19 cellular contexts compared by ENCODE assay signal in genomic region chrX:31314921-31315320, GRCh38.
DNase-seq lines count a peak whose midpoint lies in the region; ATAC-seq and TF ChIP-seq lines count a peak whose summit lies in the region.
"Had no signal": no experiment of that assay in that cellular context is flagged by ENCODE, and none has a peak within 500 bp of the region (broad histone marks: within the 10 kb centered on the region; RNA-seq: fewer than 3 reads in every experiment).

No MANE protein-coding gene starts in this region.

- H3K27me3 ChIP-seq in right atrium auricular region, result no peaks in the 10 kb centered on the region
- no peaks in the 10 kb centered on the region for H3K27me3 ChIP-seq in endodermal cell (ENCODE audit: control insufficient read depth, insufficient read depth, low read length, poor library complexity, severe bottlenecking)
- H3K27me3 ChIP-seq in thoracic aorta (replicated peaks; ENCODE audit: insufficient read depth), result no peaks in the 10 kb centered on the region
- no peaks in the 10 kb centered on the region for H3K27me3 ChIP-seq in mammary epithelial cell (ENCODE audit: insufficient read depth, low read length)

- ATAC-seq in Right ventricle myocardium inferior, result peak; percentile 75
- no peak for ATAC-seq in thoracic aorta (ENCODE audit: insufficient number of reproducible peaks, low FRiP score, low read depth)
- no peak for ATAC-seq in stimulated activated memory B cell treated with anti-CD40 and anti-IgM and Interleukin-4, amounts not matched to agents 10 μg/mL and 1 μg/mL and 100 μg/mL, for 72 hours
- ATAC-seq: activated naive CD4-positive, alpha-beta T cell treated with anti-CD3 and anti-CD28 coated beads, Interleukin-2, amount 50 U/mL, for 72 hours; effector memory CD8-positive, alpha-beta T cell had no signal

- CTCF ChIA-PET in mammary epithelial cell (lab: Charles Lee; ENCODE audit: low non-redundant PET), result no interaction called here

- H3K4me3 Mint-ChIP-seq in endodermal cell, result no peak overlapping the region
- H3K4me3 Mint-ChIP-seq in activated CD4-positive, alpha-beta T cell treated with anti-CD3 and anti-CD28 coated beads, Interleukin-2, amount 10 ng/mL, durations not matched to agents 24 days and 14 days, result no peak overlapping the region
- H3K4me3 Mint-ChIP-seq in stimulated activated memory B cell treated with anti-CD40 and anti-IgM and Interleukin-4, amounts not matched to agents 10 μg/mL and 1 μg/mL and 100 μg/mL, for 72 hours, result no peak overlapping the region
- H3K4me3 Mint-ChIP-seq: CD8-positive, alpha-beta memory T cell; effector memory CD8-positive, alpha-beta T cell; naive B cell had no signal

- H3K27ac ChIP-seq in right atrium auricular region (peak overlapping the region in 1 of 2 donors; percentile 19), endodermal cell (ENCODE audit: low read depth, low read length) (peak overlapping the region; percentile 44), mesodermal cell (ENCODE audit: low read depth, low read length, severe bottlenecking) (peak overlapping the region; percentile 67), thoracic aorta (peak overlapping the region; percentile 28 to 38), mammary epithelial cell (ENCODE audit: insufficient read depth, low read depth, low read length) (no peak overlapping the region)
- H3K27ac ChIP-seq: SK-N-MC had no signal

- H3K9ac ChIP-seq in endodermal cell (ENCODE audit: extremely low read depth, low read length, poor library complexity, severe bottlenecking) (no peak overlapping the region), mammary epithelial cell (ENCODE audit: insufficient read depth, low read length) (no peak overlapping the region)

- H3K4me1 Mint-ChIP-seq in endodermal cell, result peaks cover 12% of the 10 kb centered on the region
- H3K4me1 Mint-ChIP-seq in activated CD4-positive, alpha-beta T cell treated with anti-CD3 and anti-CD28 coated beads, Interleukin-2, amount 10 ng/mL, durations not matched to agents 24 days and 14 days, result no peaks in the 10 kb centered on the region
- no peaks in the 10 kb centered on the region for H3K4me1 Mint-ChIP-seq in stimulated activated memory B cell treated with anti-CD40 and anti-IgM and Interleukin-4, amounts not matched to agents 10 μg/mL and 1 μg/mL and 100 μg/mL, for 72 hours
- H3K4me1 Mint-ChIP-seq: CD8-positive, alpha-beta memory T cell; naive B cell had no signal

- DNase-seq in Right ventricle myocardium inferior (ENCODE audit: missing footprints) (no peak), right atrium auricular region (ENCODE audit: low spot score) (no peak), endodermal cell (no peak), thoracic aorta (ENCODE audit: low spot score) (no peak), mammary epithelial cell (no peak)
- DNase-seq in activated CD4-positive, alpha-beta T cell treated with anti-CD3 and anti-CD28 coated beads, Interleukin-2, amount 10 ng/mL, durations not matched to agents 24 days and 14 days, result no peak
- DNase-seq: 8988T; caudate nucleus; CD8-positive, alpha-beta memory T cell; effector memory CD8-positive, alpha-beta T cell; islet precursor cell; naive B cell; NCI-H146; NCI-H345; stimulated activated CD4-positive, alpha-beta T cell treated with anti-CD3 and anti-CD28 coated beads, Interleukin-2, amount 100 ng/mL, for 24 hours had no signal

- H3K36me3 ChIP-seq in right atrium auricular region, result no peaks in the 10 kb centered on the region
- no peaks in the 10 kb centered on the region for H3K36me3 ChIP-seq in endodermal cell (ENCODE audit: control insufficient read depth, insufficient read depth, low read length)
- no peaks in the 10 kb centered on the region for H3K36me3 ChIP-seq in mesodermal cell (ENCODE audit: control insufficient read depth, insufficient read depth, low read length)
- no peaks in the 10 kb centered on the region for H3K36me3 ChIP-seq in thoracic aorta
- no peaks in the 10 kb centered on the region for H3K36me3 ChIP-seq in mammary epithelial cell (ENCODE audit: insufficient read depth, low read length)

- no peaks in the 10 kb centered on the region for H3K36me3 Mint-ChIP-seq in endodermal cell (ENCODE audit: low read depth)
- no peaks in the 10 kb centered on the region for H3K36me3 Mint-ChIP-seq in activated CD4-positive, alpha-beta T cell treated with anti-CD3 and anti-CD28 coated beads, Interleukin-2, amount 10 ng/mL, durations not matched to agents 24 days and 14 days (ENCODE audit: low read depth)
- H3K36me3 Mint-ChIP-seq in stimulated activated memory B cell treated with anti-CD40 and anti-IgM and Interleukin-4, amounts not matched to agents 10 μg/mL and 1 μg/mL and 100 μg/mL, for 72 hours, result no peaks in the 10 kb centered on the region
- H3K36me3 Mint-ChIP-seq: activated naive CD4-positive, alpha-beta T cell treated with anti-CD3 and anti-CD28 coated beads, Interleukin-2, amount 50 U/mL, for 72 hours; CD8-positive, alpha-beta memory T cell; naive B cell had no signal

- intact Hi-C loops in Right ventricle myocardium inferior (cut with DNase I) (no loop called here), mammary epithelial cell (cut with micrococcal nuclease) (no loop called here)
- intact Hi-C loops in activated CD4-positive, alpha-beta T cell treated with anti-CD3 and anti-CD28 coated beads, Interleukin-2, amount 10 ng/mL, durations not matched to agents 24 days and 14 days (cut with micrococcal nuclease), result no loop called here

- H2AFZ ChIP-seq in mammary epithelial cell (ENCODE audit: low read depth, low read length), result no peak overlapping the region

- H3K4me2 ChIP-seq in mammary epithelial cell (ENCODE audit: insufficient read depth, low read depth, low read length), result no peak overlapping the region

- H3K27me3 Mint-ChIP-seq in endodermal cell (ENCODE audit: insufficient read depth), result no peaks in the 10 kb centered on the region
- peaks cover 1% of the 10 kb centered on the region for H3K27me3 Mint-ChIP-seq in activated CD4-positive, alpha-beta T cell treated with anti-CD3 and anti-CD28 coated beads, Interleukin-2, amount 10 ng/mL, durations not matched to agents 24 days and 14 days
- peaks cover 8% of the 10 kb centered on the region for H3K27me3 Mint-ChIP-seq in stimulated activated memory B cell treated with anti-CD40 and anti-IgM and Interleukin-4, amounts not matched to agents 10 μg/mL and 1 μg/mL and 100 μg/mL, for 72 hours
- H3K27me3 Mint-ChIP-seq: effector memory CD8-positive, alpha-beta T cell had no signal

- peaks cover 50% of the 10 kb centered on the region for H3K9me3 Mint-ChIP-seq in endodermal cell
- no peaks in the 10 kb centered on the region for H3K9me3 Mint-ChIP-seq in activated CD4-positive, alpha-beta T cell treated with anti-CD3 and anti-CD28 coated beads, Interleukin-2, amount 10 ng/mL, durations not matched to agents 24 days and 14 days
- H3K9me3 Mint-ChIP-seq in stimulated activated memory B cell treated with anti-CD40 and anti-IgM and Interleukin-4, amounts not matched to agents 10 μg/mL and 1 μg/mL and 100 μg/mL, for 72 hours, result no peaks in the 10 kb centered on the region

- H3K79me2 ChIP-seq in mammary epithelial cell (ENCODE audit: insufficient read depth, low read length), result no peaks in the 10 kb centered on the region

- dilution Hi-C loops in mammary epithelial cell (cut with HindIII; ENCODE audit: low sequenced_read_pairs), result no loop called here

- H4K20me1 ChIP-seq in mammary epithelial cell (ENCODE audit: insufficient read depth, low read length), result no peaks in the 10 kb centered on the region

- in situ Hi-C loops in mammary epithelial cell (cut with MboI; ENCODE audit: low sequenced_read_pairs in 2 of 2), result no loop called here

- H3K9me3 ChIP-seq in right atrium auricular region, result no peaks in the 10 kb centered on the region
- no peaks in the 10 kb centered on the region for H3K9me3 ChIP-seq in endodermal cell (ENCODE audit: control insufficient read depth, low read length)
- no peaks in the 10 kb centered on the region for H3K9me3 ChIP-seq in mesodermal cell (ENCODE audit: control insufficient read depth, low read length)
- no peaks in the 10 kb centered on the region for H3K9me3 ChIP-seq in thoracic aorta
- H3K9me3 ChIP-seq in mammary epithelial cell (replicated peaks; ENCODE audit: insufficient read depth, low read length), result peaks cover 2% of the 10 kb centered on the region

- no peaks in the 10 kb centered on the region for H3K4me1 ChIP-seq in right atrium auricular region
- no peaks in the 10 kb centered on the region for H3K4me1 ChIP-seq in endodermal cell (ENCODE audit: control insufficient read depth, insufficient read depth, low read length)
- H3K4me1 ChIP-seq in mesodermal cell (ENCODE audit: control insufficient read depth, insufficient read depth, low read length, poor library complexity, severe bottlenecking), result peaks cover 4% of the 10 kb centered on the region
- no peaks in the 10 kb centered on the region for H3K4me1 ChIP-seq in thoracic aorta (ENCODE audit: control insufficient read depth in 1 of 2, low read depth in 2 of 2)
- H3K4me1 ChIP-seq in mammary epithelial cell (ENCODE audit: insufficient read depth, low read length), result no peaks in the 10 kb centered on the region

- WGBS in endodermal cell (ENCODE audit: insufficient coverage in 1 of 2, insufficient read length in 1 of 2), 2 experiments, result 64% methylated on average over 2 of the region's 3 CpGs; no CpG with 5 or more reads in 1 of the 2 experiments
- WGBS in mesodermal cell (ENCODE audit: insufficient coverage in 2 of 2), 2 experiments, result no CpG with 5 or more reads among the region's 3 CpGs
- 64% methylated on average over 2 of the region's 3 CpGs for WGBS in mammary epithelial cell (ENCODE audit: low coverage, missing lambda C conversion rate)

- no peak for TF ChIP-seq CTCF in right atrium auricular region (IDR thresholded peaks at IDR 0.05)
- TF ChIP-seq CTCF in endodermal cell (conservative IDR thresholded peaks at IDR 0.05), result no peak
- no peak for TF ChIP-seq CTCF in thoracic aorta (IDR thresholded peaks at IDR 0.05)
- TF ChIP-seq CTCF in mammary epithelial cell (conservative IDR thresholded peaks at IDR 0.05 in 1 of 2, IDR thresholded peaks at IDR 0.05 in 1 of 2; ENCODE audit: extremely low read depth in 1 of 2, insufficient read depth in 1 of 2, low read depth in 1 of 2, low read length in 2 of 2), result no peak

- H3K4me3 ChIP-seq in right atrium auricular region (no peak overlapping the region), endodermal cell (ENCODE audit: low read length) (no peak overlapping the region), mesodermal cell (ENCODE audit: extremely low read depth, insufficient read depth, low read length, poor library complexity, severe bottlenecking) (no peak overlapping the region), thoracic aorta (no peak overlapping the region), mammary epithelial cell (replicated peaks in 1 of 3; ENCODE audit: insufficient read depth in 1 of 3, low read depth in 2 of 3, low read length in 3 of 3) (no peak overlapping the region)
- H3K4me3 ChIP-seq: SK-N-MC had no signal

- no TSS peak for BruUV-seq in mammary epithelial cell (replicated peaks; lab: Mats Ljungman, UMichigan)

- no peak overlapping the region for H3K27ac Mint-ChIP-seq in endodermal cell
- no peak overlapping the region for H3K27ac Mint-ChIP-seq in activated CD4-positive, alpha-beta T cell treated with anti-CD3 and anti-CD28 coated beads, Interleukin-2, amount 10 ng/mL, durations not matched to agents 24 days and 14 days
- no peak overlapping the region for H3K27ac Mint-ChIP-seq in stimulated activated memory B cell treated with anti-CD40 and anti-IgM and Interleukin-4, amounts not matched to agents 10 μg/mL and 1 μg/mL and 100 μg/mL, for 72 hours
- H3K27ac Mint-ChIP-seq: CD8-positive, alpha-beta memory T cell; effector memory CD8-positive, alpha-beta T cell; naive B cell had no signal
